In genomic region chr11:82989628-82990404, GRCh38 we compare ENCODE assay signal across 1 cellular context.
TF ChIP-seq lines count a peak whose summit lies in the region.

No MANE protein-coding gene starts in this region.

TF ChIP-seq in K562, 482 proteins besides CTCF, POLR2A, EP300 and RAD21 (continued from another document):
- no peak for TF ChIP-seq PRDM10 (IDR thresholded peaks at IDR 0.05; ENCODE audit: partially characterized antibody)
